Comparison of ENCODE assay signal across 1 cellular context in genomic region chr12:98515368-98516183, GRCh38.
TF ChIP-seq lines count a peak whose summit lies in the region.

Gene TMPO, plus strand, starts transcription at chr12:98515590. Its CDS starts 278 bp downstream, at chr12:98515868.

TF ChIP-seq in HepG2, 621 proteins besides CTCF, POLR2A, EP300 and RAD21 (continued from another document and continues in another):
- TF ChIP-seq ZNF564 (CRISPR knock-in tag; IDR thresholded peaks at IDR 0.05) (no peak), ZNF296 (CRISPR knock-in tag; conservative IDR thresholded peaks at IDR 0.05) (no peak), ZNF678 (CRISPR knock-in tag; IDR thresholded peaks at IDR 0.05) (peak; percentile 66; the same call in 1 of the 2 replicates), ZNF441 (CRISPR knock-in tag; IDR thresholded peaks at IDR 0.05; ENCODE audit: borderline replicate concordance) (0 out of 2 replicates have a peak, but pooled peaks have one; percentile 5), MEIS1 (CRISPR knock-in tag; IDR thresholded peaks at IDR 0.05; ENCODE audit: borderline replicate concordance) (0 out of 2 replicates have a peak, but pooled peaks have one; percentile 30), ZNF503 (CRISPR knock-in tag; IDR thresholded peaks at IDR 0.05) (peak; percentile 69; the same call in 1 of the 2 replicates), ATM (IDR thresholded peaks at IDR 0.05; ENCODE audit: borderline replicate concordance) (no peak), ZNF644 (CRISPR knock-in tag; IDR thresholded peaks at IDR 0.05; ENCODE audit: low read depth) (no peak), ZSCAN30 (CRISPR knock-in tag; IDR thresholded peaks at IDR 0.05) (no peak), SIN3B (IDR thresholded peaks at IDR 0.05; ENCODE audit: low read length) (peak; percentile 73; the same call in 1 of the 2 replicates), HOXA5 (CRISPR knock-in tag; IDR thresholded peaks at IDR 0.05) (peak; percentile 85; the same call in 1 of the 2 replicates), ZFAT (CRISPR knock-in tag; conservative IDR thresholded peaks at IDR 0.05) (peak; percentile 26; the same call in 1 of the 2 replicates), ZNF12 (CRISPR knock-in tag; IDR thresholded peaks at IDR 0.05) (no peak), GABPB1 (CRISPR knock-in tag; IDR thresholded peaks at IDR 0.05) (peak; percentile 74), THAP11 (CRISPR knock-in tag; IDR thresholded peaks at IDR 0.05) (peak; percentile 84), KAT2B (IDR thresholded peaks at IDR 0.05; ENCODE audit: borderline replicate concordance, low read depth, low read length) (no peak), ZNF337 (CRISPR knock-in tag; IDR thresholded peaks at IDR 0.05; ENCODE audit: borderline replicate concordance, low read depth) (no peak), ZNF781 (CRISPR knock-in tag; IDR thresholded peaks at IDR 0.05; ENCODE audit: borderline replicate concordance, not compliant biosample characterization) (no peak), ZNF75D (CRISPR knock-in tag; IDR thresholded peaks at IDR 0.05; ENCODE audit: borderline replicate concordance) (peak; percentile 18; the same call in 1 of the 2 replicates), MAF1 (CRISPR knock-in tag; IDR thresholded peaks at IDR 0.05; ENCODE audit: borderline replicate concordance) (0 out of 2 replicates have a peak, but pooled peaks have one; percentile 58), ZNF24 (IDR thresholded peaks at IDR 0.05) (no peak), KLF9 (CRISPR knock-in tag; IDR thresholded peaks at IDR 0.05; ENCODE audit: low read depth) (no peak), ZBTB10 (CRISPR knock-in tag; IDR thresholded peaks at IDR 0.05; ENCODE audit: borderline replicate concordance) (peak; percentile 53; the same call in 1 of the 2 replicates), ZNF598 (CRISPR knock-in tag; IDR thresholded peaks at IDR 0.05; ENCODE audit: borderline replicate concordance) (no peak), ARHGAP35 (CRISPR knock-in tag; IDR thresholded peaks at IDR 0.05; ENCODE audit: borderline replicate concordance) (0 out of 2 replicates have a peak, but pooled peaks have one; percentile 53), ZFP36 (IDR thresholded peaks at IDR 0.05; ENCODE audit: borderline replicate concordance, low read depth, low read length, partially characterized antibody) (no peak), HOXA7 (CRISPR knock-in tag; IDR thresholded peaks at IDR 0.05) (no peak), ATF1 (CRISPR knock-in tag; IDR thresholded peaks at IDR 0.05) (peak; percentile 61), ZNF292 (CRISPR knock-in tag; IDR thresholded peaks at IDR 0.05; ENCODE audit: borderline replicate concordance, low read depth) (peak; percentile 89), TBP (CRISPR knock-in tag; IDR thresholded peaks at IDR 0.05) (no peak), SPEN (CRISPR knock-in tag; IDR thresholded peaks at IDR 0.05; ENCODE audit: low read depth) (no peak), PITX1 (CRISPR knock-in tag; IDR thresholded peaks at IDR 0.05) (peak; percentile 35; the same call in 1 of the 2 replicates), RXRB (CRISPR knock-in tag; IDR thresholded peaks at IDR 0.05; ENCODE audit: borderline replicate concordance) (peak; percentile 40; the same call in 1 of the 2 replicates), SOX6 (IDR thresholded peaks at IDR 0.05) (no peak), SOX6 (CRISPR knock-in tag; IDR thresholded peaks at IDR 0.05) (peak; percentile 56), ZNF101 (CRISPR knock-in tag; IDR thresholded peaks at IDR 0.05; ENCODE audit: borderline replicate concordance, low read depth) (no peak), ZNF720 (CRISPR knock-in tag; IDR thresholded peaks at IDR 0.05) (no peak), ZNF234 (CRISPR knock-in tag; conservative IDR thresholded peaks at IDR 0.05) (no peak), AGO1 (IDR thresholded peaks at IDR 0.05; ENCODE audit: low read depth, low read length, poor library complexity, severe bottlenecking) (peak; percentile 52), GATAD2A (CRISPR knock-in tag; IDR thresholded peaks at IDR 0.05) (no peak), FOXA3 (CRISPR knock-in tag; IDR thresholded peaks at IDR 0.05) (peak; percentile 41), ZNF776 (CRISPR knock-in tag; IDR thresholded peaks at IDR 0.05) (no peak), PTBP1 (IDR thresholded peaks at IDR 0.05; ENCODE audit: low read depth, low read length, poor library complexity, severe bottlenecking) (no peak), ZNF552 (CRISPR knock-in tag; IDR thresholded peaks at IDR 0.05; ENCODE audit: borderline replicate concordance) (no peak), ZMYM2 (CRISPR knock-in tag; IDR thresholded peaks at IDR 0.05) (no peak), NFE2L2 (IDR thresholded peaks at IDR 0.05; ENCODE audit: low read length) (no peak), TAF15 (IDR thresholded peaks at IDR 0.05; ENCODE audit: low read depth, low read length, poor library complexity, severe bottlenecking) (no peak), SIN3A (IDR thresholded peaks at IDR 0.05; ENCODE audit: borderline replicate concordance, low read depth, low read length) (peak; percentile 81; the same call in 1 of the 2 replicates)
- TF ChIP-seq, protein P1, sequence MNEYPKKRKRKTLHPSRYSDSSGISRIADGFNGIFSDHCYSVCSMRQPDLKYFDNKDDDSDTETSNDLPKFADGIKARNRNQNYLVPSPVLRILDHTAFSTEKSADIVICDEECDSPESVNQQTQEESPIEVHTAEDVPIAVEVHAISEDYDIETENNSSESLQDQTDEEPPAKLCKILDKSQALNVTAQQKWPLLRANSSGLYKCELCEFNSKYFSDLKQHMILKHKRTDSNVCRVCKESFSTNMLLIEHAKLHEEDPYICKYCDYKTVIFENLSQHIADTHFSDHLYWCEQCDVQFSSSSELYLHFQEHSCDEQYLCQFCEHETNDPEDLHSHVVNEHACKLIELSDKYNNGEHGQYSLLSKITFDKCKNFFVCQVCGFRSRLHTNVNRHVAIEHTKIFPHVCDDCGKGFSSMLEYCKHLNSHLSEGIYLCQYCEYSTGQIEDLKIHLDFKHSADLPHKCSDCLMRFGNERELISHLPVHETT (CRISPR knock-in tag; conservative IDR thresholded peaks at IDR 0.05) = no peak
- TF ChIP-seq, protein P2, sequence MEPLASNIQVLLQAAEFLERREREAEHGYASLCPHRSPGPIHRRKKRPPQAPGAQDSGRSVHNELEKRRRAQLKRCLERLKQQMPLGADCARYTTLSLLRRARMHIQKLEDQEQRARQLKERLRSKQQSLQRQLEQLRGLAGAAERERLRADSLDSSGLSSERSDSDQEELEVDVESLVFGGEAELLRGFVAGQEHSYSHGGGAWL (CRISPR knock-in tag; IDR thresholded peaks at IDR 0.05) = peak; percentile 19; the same call in 1 of the 2 replicates
- TF ChIP-seq, protein P3, sequence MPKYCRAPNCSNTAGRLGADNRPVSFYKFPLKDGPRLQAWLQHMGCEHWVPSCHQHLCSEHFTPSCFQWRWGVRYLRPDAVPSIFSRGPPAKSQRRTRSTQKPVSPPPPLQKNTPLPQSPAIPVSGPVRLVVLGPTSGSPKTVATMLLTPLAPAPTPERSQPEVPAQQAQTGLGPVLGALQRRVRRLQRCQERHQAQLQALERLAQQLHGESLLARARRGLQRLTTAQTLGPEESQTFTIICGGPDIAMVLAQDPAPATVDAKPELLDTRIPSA (CRISPR knock-in tag; IDR thresholded peaks at IDR 0.05; ENCODE audit: borderline replicate concordance) = no peak
- TF ChIP-seq, protein P4, sequence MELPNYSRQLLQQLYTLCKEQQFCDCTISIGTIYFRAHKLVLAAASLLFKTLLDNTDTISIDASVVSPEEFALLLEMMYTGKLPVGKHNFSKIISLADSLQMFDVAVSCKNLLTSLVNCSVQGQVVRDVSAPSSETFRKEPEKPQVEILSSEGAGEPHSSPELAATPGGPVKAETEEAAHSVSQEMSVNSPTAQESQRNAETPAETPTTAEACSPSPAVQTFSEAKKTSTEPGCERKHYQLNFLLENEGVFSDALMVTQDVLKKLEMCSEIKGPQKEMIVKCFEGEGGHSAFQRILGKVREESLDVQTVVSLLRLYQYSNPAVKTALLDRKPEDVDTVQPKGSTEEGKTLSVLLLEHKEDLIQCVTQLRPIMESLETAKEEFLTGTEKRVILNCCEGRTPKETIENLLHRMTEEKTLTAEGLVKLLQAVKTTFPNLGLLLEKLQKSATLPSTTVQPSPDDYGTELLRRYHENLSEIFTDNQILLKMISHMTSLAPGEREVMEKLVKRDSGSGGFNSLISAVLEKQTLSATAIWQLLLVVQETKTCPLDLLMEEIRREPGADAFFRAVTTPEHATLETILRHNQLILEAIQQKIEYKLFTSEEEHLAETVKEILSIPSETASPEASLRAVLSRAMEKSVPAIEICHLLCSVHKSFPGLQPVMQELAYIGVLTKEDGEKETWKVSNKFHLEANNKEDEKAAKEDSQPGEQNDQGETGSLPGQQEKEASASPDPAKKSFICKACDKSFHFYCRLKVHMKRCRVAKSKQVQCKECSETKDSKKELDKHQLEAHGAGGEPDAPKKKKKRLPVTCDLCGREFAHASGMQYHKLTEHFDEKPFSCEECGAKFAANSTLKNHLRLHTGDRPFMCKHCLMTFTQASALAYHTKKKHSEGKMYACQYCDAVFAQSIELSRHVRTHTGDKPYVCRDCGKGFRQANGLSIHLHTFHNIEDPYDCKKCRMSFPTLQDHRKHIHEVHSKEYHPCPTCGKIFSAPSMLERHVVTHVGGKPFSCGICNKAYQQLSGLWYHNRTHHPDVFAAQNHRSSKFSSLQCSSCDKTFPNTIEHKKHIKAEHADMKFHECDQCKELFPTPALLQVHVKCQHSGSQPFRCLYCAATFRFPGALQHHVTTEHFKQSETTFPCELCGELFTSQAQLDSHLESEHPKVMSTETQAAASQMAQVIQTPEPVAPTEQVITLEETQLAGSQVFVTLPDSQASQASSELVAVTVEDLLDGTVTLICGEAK (IDR thresholded peaks at IDR 0.05) = no peak
- TF ChIP-seq, protein P4 (CRISPR knock-in tag; IDR thresholded peaks at IDR 0.05) = no peak
